ENCODE assay signal across 8 cellular contexts in the genomic region with DNA sequence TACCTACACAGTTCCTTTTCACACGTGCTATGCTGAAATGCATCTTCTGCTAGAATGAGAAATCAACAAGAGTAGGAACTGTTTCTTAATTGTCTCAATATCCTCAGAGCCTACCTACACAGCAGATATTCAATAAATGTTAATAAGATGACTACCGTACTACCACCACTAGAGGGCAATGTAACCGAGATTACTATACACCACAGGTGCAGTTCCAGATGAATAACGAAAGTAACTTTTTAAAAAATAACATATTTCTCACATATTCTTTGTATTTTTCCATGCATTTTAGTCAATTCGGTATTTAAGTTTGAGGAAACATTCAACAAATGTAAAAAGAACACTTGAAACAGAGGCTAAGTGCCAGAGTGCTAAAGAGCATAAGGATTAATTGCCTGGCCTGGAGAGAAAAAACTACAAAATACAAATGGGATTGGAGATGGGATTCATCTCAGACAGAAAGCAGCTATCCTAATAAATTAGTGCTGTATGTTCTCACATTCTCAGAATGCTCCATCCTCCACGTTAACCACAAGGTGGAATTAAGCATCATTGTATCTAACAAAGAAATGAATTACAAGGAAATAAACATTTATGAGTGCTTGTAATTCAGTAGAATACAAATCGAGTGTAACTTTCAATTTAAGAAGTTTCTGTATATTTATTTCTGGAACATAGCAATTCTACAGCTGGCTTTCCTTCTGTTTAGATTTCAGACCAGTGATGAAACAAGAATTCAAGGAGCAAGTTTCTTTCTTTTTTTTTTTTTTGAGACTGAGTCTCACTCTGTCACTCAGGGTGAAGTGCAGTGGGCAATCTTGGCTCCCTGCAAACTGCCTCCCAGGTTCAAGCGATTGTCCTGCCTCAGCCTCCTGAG. TPM values are rescaled to one million over a fixed set of nuclear protein-coding genes. Genes with fewer than 3 reads are reported as not detected.
DNase-seq lines count a peak whose midpoint lies in the region; ATAC-seq and TF ChIP-seq lines count a peak whose summit lies in the region.

No MANE protein-coding gene starts in this region.

- no peaks in the 10 kb centered on the region for H3K4me1 ChIP-seq in stomach smooth muscle (ENCODE audit: control insufficient read depth, insufficient read depth, low read length)

- no peak overlapping the region for H3K4me3 ChIP-seq in astrocyte of the spinal cord (ENCODE audit: low read depth, low read length)
- peak overlapping the region; percentile 1 to 67 for H3K4me3 ChIP-seq in stomach smooth muscle (ENCODE audit: low read length in 2 of 2)

- ATAC-seq in GM19328 (IDR thresholded peaks at IDR 0.05; ENCODE audit: unreplicated experiment) (peak; percentile 86), HG03159 (IDR thresholded peaks at IDR 0.05; ENCODE audit: unreplicated experiment) (peak; percentile 96)

- no peak overlapping the region for H3K27ac Mint-ChIP-seq in immature natural killer cell

- TF ChIP-seq CTCF in astrocyte of the spinal cord (IDR thresholded peaks at IDR 0.05; ENCODE audit: low read depth, low read length) = peak; percentile 55

- H3K27me3 Mint-ChIP-seq in immature natural killer cell (ENCODE audit: low read depth in 3 of 3) = peaks cover 0 to 8% (median 6%) of the 10 kb centered on the region in 3 donors

- H3K36me3 ChIP-seq in stomach smooth muscle (ENCODE audit: control insufficient read depth in 2 of 2, insufficient read depth in 2 of 2, low read length in 2 of 2) = no peaks in the 10 kb centered on the region

- no peak overlapping the region for H3K4me3 Mint-ChIP-seq in immature natural killer cell

- peak overlapping the region in 1 of 2 donors; percentile 18 for H3K9ac ChIP-seq in stomach smooth muscle (ENCODE audit: low read length in 2 of 2)

- H3K9me3 ChIP-seq in stomach smooth muscle (ENCODE audit: control insufficient read depth in 2 of 2, low read length in 2 of 2) = no peaks in the 10 kb centered on the region

- H3K27ac ChIP-seq in stomach smooth muscle (ENCODE audit: low read length) = peak overlapping the region; percentile 3

- no peaks in the 10 kb centered on the region for H3K36me3 Mint-ChIP-seq in immature natural killer cell

- peaks cover 0 to 3% of the 10 kb centered on the region in 2 donors for H3K27me3 ChIP-seq in stomach smooth muscle (ENCODE audit: control insufficient read depth in 1 of 2, insufficient read depth in 2 of 2, low read length in 2 of 2)

- DNase-seq in DMS153 treated with DMSO at 0.1 percent for 48 hours (lab: John Stamatoyannopoulos, UW; ENCODE audit: unreplicated experiment) (peak; percentile 63), NCI-H345 treated with DMSO at 0.1 percent for 48 hours (lab: John Stamatoyannopoulos, UW; ENCODE audit: unreplicated experiment) (peak; percentile 15), astrocyte of the spinal cord (ENCODE audit: low read depth, low spot score) (peak; percentile 66), immature natural killer cell (peak; percentile 58 to 68 (median 66))
- DNase-seq in activated effector memory CD4-positive, alpha-beta T cell treated with Interleukin-2 at 50 U/mL for 16 hours = no peak

- peaks cover 4 to 6% of the 10 kb centered on the region in 2 donors for H3K4me1 Mint-ChIP-seq in immature natural killer cell

- H3K9me3 Mint-ChIP-seq in immature natural killer cell = no peaks in the 10 kb centered on the region

- in situ Hi-C loops in astrocyte of the spinal cord (cut with HindIII; ENCODE audit: low sequenced_read_pairs) = no loop called here

RNA-seq across cellular contexts. Expression of gene HECTD2, which starts 20.3 kb away (rescaled TPM):
- polyA plus RNA-seq in immature natural killer cell = 1 to 10 TPM in 2 of 3 donors, under 1 TPM in 1; 0.41 to 2.8 (median 1.3) TPM
